Comparison of ENCODE assay signal across 34 cellular contexts in the genomic region with DNA sequence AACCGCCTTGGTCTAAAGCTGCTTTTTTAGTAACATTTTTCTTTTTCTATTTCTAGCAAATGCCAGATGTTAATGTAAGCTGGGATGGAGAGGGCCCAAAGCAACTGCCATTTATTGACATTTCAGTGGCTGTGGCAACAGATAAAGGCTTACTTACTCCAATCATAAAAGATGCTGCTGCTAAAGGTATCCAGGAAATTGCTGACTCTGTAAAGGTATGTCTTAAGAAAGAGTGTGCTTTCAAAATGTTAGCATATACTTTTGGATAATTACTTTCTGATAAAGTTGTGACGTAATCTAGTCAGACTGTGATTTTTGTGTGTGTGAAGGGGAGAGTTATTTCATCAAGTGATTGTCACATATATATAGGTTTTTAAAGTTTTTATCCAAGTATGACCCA.
"Had no signal": no experiment of that assay in that cellular context is flagged by ENCODE, and none has a peak within 500 bp of the region (broad histone marks: within the 10 kb centered on the region; RNA-seq: fewer than 3 reads in every experiment).

No MANE protein-coding gene starts in this region.

- ATAC-seq: activated CD8-positive, alpha-beta T cell treated with anti-CD3 and anti-CD28 coated beads for 36 hours; activated naive CD4-positive, alpha-beta T cell treated with anti-CD3 and anti-CD28 coated beads, Interleukin-2, amount 50 U/mL, for 72 hours; activated T-cell treated with anti-CD3 and anti-CD28 coated beads, Interleukin-2, amount 50 U/mL, for 4 hours; activated T-cell treated with anti-CD3 and anti-CD28 coated beads, Interleukin-2, amount 50 U/mL, for 72 hours; activated T-helper 17 cell treated with anti-CD3 and anti-CD28 coated beads, Interleukin-2, amount 50 U/mL, for 72 hours; body of pancreas had no signal

- DNase-seq: activated B cell treated with CpG ODN at 0.5 μM for 24 hours; activated CD4-positive, alpha-beta memory T cell treated with anti-CD3 and anti-CD28 coated beads for 36 hours; activated CD4-positive, alpha-beta T cell treated with anti-CD3 and anti-CD28 coated beads for 4 hours; activated CD4-positive, alpha-beta T cell treated with anti-CD3 and anti-CD28 coated beads, Interleukin-2, amount 10 ng/mL, durations not matched to agents 24 days and 14 days; activated CD4-positive, alpha-beta T cell treated with anti-CD3 and anti-CD28 coated beads, Interleukin-2, amount 50 U/mL, for 1 hour; activated CD4-positive, alpha-beta T cell treated with anti-CD3 and anti-CD28 coated beads, Interleukin-2, amount 50 U/mL, for 4 hours; activated CD4-positive, CD25-positive, alpha-beta regulatory T cell treated with anti-CD3 and anti-CD28 coated beads, Interleukin-2, amount 50 U/mL, for 72 hours; activated CD8-positive, alpha-beta memory T cell treated with anti-CD3 and anti-CD28 coated beads, Interleukin-2, amount 50 U/mL, for 4 hours; activated CD8-positive, alpha-beta T cell treated with anti-CD3 and anti-CD28 coated beads for 36 hours; activated effector memory CD4-positive, alpha-beta T cell treated with anti-CD3 and anti-CD28 coated beads, Interleukin-2, amount 50 U/mL, for 16 hours; activated gamma-delta T cell treated with Interleukin-2 at 50 U/mL for 16 hours; activated naive CD4-positive, alpha-beta T cell; activated naive CD4-positive, alpha-beta T cell treated with anti-CD3 and anti-CD28 coated beads for 36 hours; activated naive CD4-positive, alpha-beta T cell treated with anti-CD3 and anti-CD28 coated beads, Interleukin-2, amount 50 U/mL, for 16 hours; activated naive CD8-positive, alpha-beta T cell treated with anti-CD3 and anti-CD28 coated beads for 36 hours; activated T-cell treated with anti-CD3 and anti-CD28 coated beads for 4 hours; activated T-cell treated with anti-CD3 and anti-CD28 coated beads, Interleukin-2, amount 50 U/mL, for 1 hour; activated T-cell treated with anti-CD3 and anti-CD28 coated beads, Interleukin-2, amount 50 U/mL, for 4 hours; activated T-cell treated with anti-CD3 and anti-CD28 coated beads, Interleukin-2, amount 50 U/mL, for 72 hours; adrenal gland; amniotic stem cell; aorta; body of pancreas; brain microvascular endothelial cell; central memory CD4-positive, alpha-beta T cell; T-helper 2 cell; T-helper 9 cell had no signal

- H3K36me3 ChIP-seq: breast epithelium had no signal

- H3K4me1 ChIP-seq: breast epithelium had no signal

- FAIRE-seq: astrocyte, colon, TTC549 had no signal

- H3K27ac ChIP-seq: adrenal gland, body of pancreas, brain microvascular endothelial cell, breast epithelium, VCaP had no signal

- H3K4me3 ChIP-seq: adrenal gland, body of pancreas, breast epithelium had no signal

- H3K9me3 ChIP-seq: adrenal gland, body of pancreas, breast epithelium had no signal

- H3K27me3 ChIP-seq: adrenal gland, body of pancreas, brain microvascular endothelial cell, breast epithelium had no signal
